In genomic region chr14:49732896-49733295, GRCh38 we compare ENCODE assay signal across 17 cellular contexts.
"Had no signal": no experiment of that assay in that cellular context is flagged by ENCODE, and none has a peak within 500 bp of the region (broad histone marks: within the 10 kb centered on the region; RNA-seq: fewer than 3 reads in every experiment).

No MANE protein-coding gene starts in this region.

- H3K36me3 ChIP-seq: neutrophil had no signal

- H3K4me1 ChIP-seq: esophagus squamous epithelium, right atrium auricular region, sigmoid colon, stomach, suprapubic skin, thyroid gland had no signal

- H3K9me3 ChIP-seq: esophagus squamous epithelium, neutrophil, right atrium auricular region, sigmoid colon, stomach, suprapubic skin, thyroid gland had no signal

- DNase-seq: cerebellar nuclear complex; esophagus squamous epithelium; foreskin fibroblast; islet precursor cell; mammary epithelial cell; naive B cell; posterior cingulate gyrus; sigmoid colon; stimulated activated CD4-positive, alpha-beta T cell treated with anti-CD3 and anti-CD28 coated beads, Interleukin-2, amount 100 ng/mL, for 24 hours; stimulated activated CD4-positive, alpha-beta T cell treated with anti-CD3 and anti-CD28 coated beads, Interleukin-4, amount 100 ng/mL, for 4 hours; stimulated activated naive B cell treated with anti-CD40 and anti-IgM and Interleukin-4, amounts not matched to agents 10 μg/mL and 1 μg/mL and 100 μg/mL, for 72 hours; stomach; thyroid gland had no signal

- H3K4me3 ChIP-seq: esophagus squamous epithelium, right atrium auricular region, sigmoid colon, skin epidermis, stomach, suprapubic skin, thyroid gland had no signal

- H3K27ac ChIP-seq: esophagus squamous epithelium, neutrophil, right atrium auricular region, sigmoid colon, skin epidermis, stomach, suprapubic skin, thyroid gland had no signal

- H3K27me3 ChIP-seq: esophagus squamous epithelium, neutrophil, right atrium auricular region, sigmoid colon, stomach, suprapubic skin, thyroid gland had no signal
